Comparison of ENCODE assay signal across 10 cellular contexts in genomic region chr9:133613396-133613795, GRCh38. TPM values are rescaled to one million over a fixed set of nuclear protein-coding genes. Genes with fewer than 3 reads are reported as not detected.
"Had no signal": no experiment of that assay in that cellular context is flagged by ENCODE, and none has a peak within 500 bp of the region (broad histone marks: within the 10 kb centered on the region; RNA-seq: fewer than 3 reads in every experiment).

No MANE protein-coding gene starts in this region.

- H3K4me3 ChIP-seq: GM23248, HAP-1, K562 had no signal

- FAIRE-seq: HTR-8/SVneo, K562 had no signal

- H3K9me3 ChIP-seq: HAP-1 had no signal

- H3K27ac ChIP-seq: GM23248 had no signal

- H3K4me1 ChIP-seq: HAP-1 had no signal

- H3K9ac ChIP-seq: GM23248 had no signal

- H3K36me3 ChIP-seq: HAP-1 had no signal

- DNase-seq: GM23248, GOT3, H7, HFFc6, IMR-90 had no signal

RNA-seq across cellular contexts. Expression of gene FAM163B, which starts 4.2 kb away (rescaled TPM):
- total RNA-seq: GM23248, H4, HFFc6, HT-29, IMR-90, K562 had no signal
- polyA plus RNA-seq: GM23248, IMR-90, K562 had no signal

RNA-seq across cellular contexts. Expression of gene DBH, which starts 22.8 kb away (rescaled TPM):
- total RNA-seq: GM23248, H4, HFFc6, HT-29, IMR-90, K562 had no signal
- polyA plus RNA-seq: GM23248, IMR-90, K562 had no signal
